Comparison of ENCODE assay signal across 8 cellular contexts in the genomic region with DNA sequence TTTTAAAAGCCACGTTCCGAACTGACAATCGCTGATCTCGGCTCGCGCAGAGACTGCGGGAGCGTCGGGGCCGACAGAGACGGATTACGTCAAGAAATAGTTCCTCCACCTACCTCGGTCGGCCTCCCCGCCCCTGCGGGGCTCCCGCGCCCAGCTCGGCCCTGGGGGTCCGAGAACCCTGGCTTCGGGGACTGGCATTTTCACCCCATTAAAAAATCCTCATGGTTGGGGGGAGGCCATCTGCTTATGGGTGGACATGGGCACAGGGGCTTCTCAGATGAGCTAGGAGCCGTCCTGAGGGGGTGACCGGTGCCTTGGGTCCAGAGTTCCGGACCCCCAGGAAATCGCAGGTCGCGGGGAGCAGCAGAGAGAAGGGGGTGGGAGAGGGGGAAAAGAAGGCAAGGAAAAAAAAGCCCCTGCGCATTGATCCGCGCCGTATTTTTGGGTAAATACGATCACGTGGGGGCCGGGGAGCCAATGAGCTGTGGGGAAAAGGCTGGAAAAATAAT. TPM values are rescaled to one million over a fixed set of nuclear protein-coding genes. Genes with fewer than 3 reads are reported as not detected.
DNase-seq lines count a peak whose midpoint lies in the region; ATAC-seq, FAIRE-seq and TF ChIP-seq lines count a peak whose summit lies in the region.

No MANE protein-coding gene starts in this region.

- H3K9me3 ChIP-seq in iPS-18c (ENCODE audit: control insufficient read depth, insufficient read depth, low read length) = peaks cover 2% of the 10 kb centered on the region

- DNase-seq in H54 (ENCODE audit: insufficient read length, low spot score) = peak; percentile 80
- DNase-seq in SK-N-DZ (ENCODE audit: low spot score) = peak; percentile 51
- DNase-seq in activated CD4-positive, CD25-positive, alpha-beta regulatory T cell treated with anti-CD3 and anti-CD28 coated beads, Interleukin-2, amount 50 U/mL, for 72 hours = no peak
- DNase-seq in iPS-NIHi11 (ENCODE audit: low spot score) = no peak

- H2AFZ ChIP-seq in ACC112 (ENCODE audit: low read length, unreplicated experiment) = peak overlapping the region; percentile 62

- ATAC-seq in GM21515 (IDR thresholded peaks at IDR 0.05; ENCODE audit: unreplicated experiment) (no peak), GM19351 (IDR thresholded peaks at IDR 0.05; ENCODE audit: unreplicated experiment) (no peak)

- peaks cover 2% of the 10 kb centered on the region for H3K4me1 ChIP-seq in ACC112 (ENCODE audit: control insufficient read depth, insufficient read depth, low read length, unreplicated experiment)

- H3K79me2 ChIP-seq in ACC112 (ENCODE audit: control insufficient read depth, insufficient read depth, low read length, unreplicated experiment) = peaks cover 3% of the 10 kb centered on the region

- peak overlapping the region; percentile 37; the same call in 1 of the 2 replicates for H3K27ac ChIP-seq in ACC112 (ENCODE audit: low read depth, low read length)

- H3K27me3 ChIP-seq in ACC112 (ENCODE audit: insufficient read depth, low read length) = peaks cover 39% of the 10 kb centered on the region

- FAIRE-seq in H54 (lab: Jason Lieb, UNC) = no peak

- H3K4me3 ChIP-seq in ACC112 (ENCODE audit: low read depth, low read length) (peak overlapping the region; percentile 84), iPS-18c (ENCODE audit: insufficient read depth, low read depth, low read length) (peak overlapping the region; percentile 24; the same call in 1 of the 2 replicates)

- no peaks in the 10 kb centered on the region for H3K36me3 ChIP-seq in ACC112 (ENCODE audit: insufficient read depth, low read length)

- no peak for TF ChIP-seq POLR2A in H54 (IDR thresholded peaks at IDR 0.05; ENCODE audit: low read depth, low read length)

RNA-seq across cellular contexts. Expression of a gene that starts 0.3 kb away (rescaled TPM):
- polyA plus RNA-seq in SK-N-DZ (2014; cell fraction: cytosol; rRNA removed) = 1.4 TPM in 1 of 2 replicates, not detected in the other
- 0.25 TPM in 1 of 2 replicates, not detected in the other for polyA plus RNA-seq in SK-N-DZ (2014; cell fraction: nucleus; rRNA removed)

RNA-seq across cellular contexts. Expression of a gene that starts 9.1 kb away (rescaled TPM):
- not detected in 2 replicates for polyA plus RNA-seq in SK-N-DZ (2014; cell fraction: cytosol; rRNA removed)
- polyA plus RNA-seq in SK-N-DZ (2014; cell fraction: nucleus; rRNA removed) = not detected in 2 replicates

RNA-seq across cellular contexts. Expression of a gene that starts 14.7 kb away (rescaled TPM):
- not detected in 2 replicates for polyA plus RNA-seq in SK-N-DZ (2014; cell fraction: cytosol; rRNA removed)
- polyA plus RNA-seq in SK-N-DZ (2014; cell fraction: nucleus; rRNA removed) = not detected in 2 replicates

RNA-seq across cellular contexts. Expression of a gene that starts 24.9 kb away (rescaled TPM):
- polyA plus RNA-seq in SK-N-DZ (2014; cell fraction: cytosol; rRNA removed) = not detected in 2 replicates
- 0.13 TPM in 1 of 2 replicates, not detected in the other for polyA plus RNA-seq in SK-N-DZ (2014; cell fraction: nucleus; rRNA removed)

RNA-seq across cellular contexts. Expression of a gene that starts 26.7 kb away (rescaled TPM):
- polyA plus RNA-seq in SK-N-DZ (2014; cell fraction: cytosol; rRNA removed) = not detected in 2 replicates
- polyA plus RNA-seq in SK-N-DZ (2014; cell fraction: nucleus; rRNA removed) = not detected in 2 replicates

Comparison
In these comparisons a context has a peak if more than half of its experiments do, and no peak if none do; other contexts are left out.
1. DNase-seq: peak in H54 (single experiment) and SK-N-DZ (single experiment); none in activated CD4-positive, CD25-positive, alpha-beta regulatory T cell treated with anti-CD3 and anti-CD28 coated beads, Interleukin-2, amount 50 U/mL, for 72 hours (single experiment) and iPS-NIHi11 (single experiment).